In genomic region chr9:123929870-123930831, GRCh38 we compare ENCODE assay signal across 8 cellular contexts. TPM values are rescaled to one million over a fixed set of nuclear protein-coding genes. Genes with fewer than 3 reads are reported as not detected.
DNase-seq lines count a peak whose midpoint lies in the region; ATAC-seq and TF ChIP-seq lines count a peak whose summit lies in the region.

Gene DENND1A, minus strand, starts transcription at chr9:123930126. Its CDS starts 221 bp downstream, at chr9:123929905.

- H3K27ac ChIP-seq in cardiac muscle cell (peak within 1 kb of the TSS; percentile 40), trophoblast cell (ENCODE audit: low read depth, low read length) (peak within 1 kb of the TSS; percentile 30), tibial nerve (peak within 1 kb of the TSS; percentile 44 to 82 (median 73))

- H2AK5ac ChIP-seq in trophoblast cell (ENCODE audit: low read length): no peak within 1 kb of the TSS

- H3K9me3 ChIP-seq in cardiac muscle cell (ENCODE audit: low read depth) (no peaks in the 10 kb centered on the region), trophoblast cell (ENCODE audit: insufficient read depth, low read depth, low read length) (no peaks in the 10 kb centered on the region), tibial nerve (no peaks in the 10 kb centered on the region)

- H2BK12ac ChIP-seq in trophoblast cell (ENCODE audit: low read length): no peak within 1 kb of the TSS

- H3K4ac ChIP-seq in trophoblast cell (ENCODE audit: low read depth, low read length): peak within 1 kb of the TSS; percentile 2

- H3K27me3 ChIP-seq in cardiac muscle cell: no peaks in the 10 kb centered on the region
- no peaks in the 10 kb centered on the region for H3K27me3 ChIP-seq in trophoblast cell (ENCODE audit: insufficient read depth, low read length)
- no peaks in the 10 kb centered on the region for H3K27me3 ChIP-seq in tibial nerve

- no peak within 1 kb of the TSS for H2BK120ac ChIP-seq in trophoblast cell (ENCODE audit: insufficient read depth, low read length, poor library complexity)

- no CpG with 5 or more reads among the region's 83 CpGs for WGBS in trophoblast cell (ENCODE audit: extremely low coverage, insufficient coverage, insufficient read length)
- WGBS in tibial nerve, 2 donors: 17 to 35% methylated on average over 15 to 33 of the region's 83 CpGs

- TF ChIP-seq CTCF in cardiac muscle cell (IDR thresholded peaks at IDR 0.05; ENCODE audit: low read depth, low read length) (no peak), tibial nerve (IDR thresholded peaks at IDR 0.05) (no peak)

- no peaks in the 10 kb centered on the region for H3K36me3 ChIP-seq in cardiac muscle cell
- no peaks in the 10 kb centered on the region for H3K36me3 ChIP-seq in trophoblast cell (ENCODE audit: control insufficient read depth in 1 of 2, insufficient read depth in 2 of 2, low read length in 2 of 2)
- no peaks in the 10 kb centered on the region for H3K36me3 ChIP-seq in tibial nerve

- H4K91ac ChIP-seq in trophoblast cell (ENCODE audit: low read depth, low read length): peak within 1 kb of the TSS; percentile 91

- no peak for TF ChIP-seq EP300 in tibial nerve (IDR thresholded peaks at IDR 0.05)

- H4K8ac ChIP-seq in trophoblast cell (ENCODE audit: low read depth, low read length): peak within 1 kb of the TSS; percentile 75

- peak; percentile 73 for ATAC-seq in HG02571 (IDR thresholded peaks at IDR 0.05; ENCODE audit: unreplicated experiment)

- H3K14ac ChIP-seq in trophoblast cell (ENCODE audit: low read length): peak within 1 kb of the TSS; percentile 91

- peaks cover 22% of the 10 kb centered on the region for H3K4me1 ChIP-seq in cardiac muscle cell (ENCODE audit: low read depth)
- peaks cover 2 to 23% of the 10 kb centered on the region in 2 experiments for H3K4me1 ChIP-seq in trophoblast cell (ENCODE audit: control insufficient read depth in 1 of 2, insufficient read depth in 2 of 2, low read length in 2 of 2)
- H3K4me1 ChIP-seq in tibial nerve: peaks cover 0 to 31% (median 20%) of the 10 kb centered on the region in 4 donors

- DNase-seq in NCI-H1048 (lab: John Stamatoyannopoulos, UW) (peak; percentile 82), SW 1271 (lab: John Stamatoyannopoulos, UW) (peak; percentile 77 to 84), cardiac muscle cell (ENCODE audit: low read depth in 1 of 2, low spot score in 1 of 2) (peak; percentile 94 to 96), trophoblast cell (peak; percentile 86 to 93), tibial nerve (ENCODE audit: low spot score in 2 of 2) (peak; percentile 74 to 78)
- DNase-seq in activated naive CD8-positive, alpha-beta T cell treated with anti-CD3 and anti-CD28 coated beads, Interleukin-2, amount 50 U/mL, for 16 hours (ENCODE audit: low read depth, low spot score): peak; percentile 76

- H3K18ac ChIP-seq in trophoblast cell (ENCODE audit: low read length): peak within 1 kb of the TSS; percentile 28

- peak; percentile 39 to 55 for TF ChIP-seq POLR2A in tibial nerve (IDR thresholded peaks at IDR 0.05)

- peak within 1 kb of the TSS; percentile 79 for H4K12ac ChIP-seq in trophoblast cell (ENCODE audit: low read depth, low read length)

- no peak within 1 kb of the TSS for H3K23ac ChIP-seq in trophoblast cell (ENCODE audit: low read length)

- peak within 1 kb of the TSS; percentile 79 for H2AFZ ChIP-seq in trophoblast cell (ENCODE audit: insufficient read depth, low read length, poor library complexity)

- peaks cover 11% of the 10 kb centered on the region for H3K79me1 ChIP-seq in trophoblast cell (ENCODE audit: low read length)

- peak within 1 kb of the TSS; percentile 94 for H3K4me2 ChIP-seq in trophoblast cell (ENCODE audit: low read length)

- H3K9ac ChIP-seq in trophoblast cell (ENCODE audit: low read length): peak within 1 kb of the TSS; percentile 67

- H3K4me3 ChIP-seq in GM08714 (ENCODE audit: low read length) (peak within 1 kb of the TSS; percentile 87), cardiac muscle cell (peak within 1 kb of the TSS; percentile 92), trophoblast cell (ENCODE audit: low read depth, low read length) (peak within 1 kb of the TSS; percentile 75), tibial nerve (peak within 1 kb of the TSS; percentile 46 to 78 (median 58))

- H3K79me2 ChIP-seq in trophoblast cell (ENCODE audit: control insufficient read depth, insufficient read depth, low read length, poor library complexity): peaks cover 7% of the 10 kb centered on the region

- peak within 1 kb of the TSS; percentile 11 for H2BK5ac ChIP-seq in trophoblast cell (ENCODE audit: low read depth, low read length, poor library complexity)

RNA-seq across cellular contexts. Expression of gene DENND1A, which starts in this region (rescaled TPM):
- total RNA-seq in cardiac muscle cell: 12.0 and 14.5 TPM in 2 replicates
- polyA plus RNA-seq in cardiac muscle cell: 13.1 and 21.4 TPM in 2 replicates
- 20.6 and 22.2 TPM in 2 replicates for polyA plus RNA-seq in trophoblast cell (2013)
- 10 to 100 TPM; 17.5 to 34.8 (median 20.1) TPM for total RNA-seq in tibial nerve

Comparison
In these comparisons a context has a peak if more than half of its experiments do, and no peak if none do; other contexts are left out.
1. Peak in every context shown above with its lines: DNase-seq, ATAC-seq, H3K4me3 ChIP-seq and H3K27ac ChIP-seq.